ENCODE assay signal across 25 cellular contexts in the genomic region with DNA sequence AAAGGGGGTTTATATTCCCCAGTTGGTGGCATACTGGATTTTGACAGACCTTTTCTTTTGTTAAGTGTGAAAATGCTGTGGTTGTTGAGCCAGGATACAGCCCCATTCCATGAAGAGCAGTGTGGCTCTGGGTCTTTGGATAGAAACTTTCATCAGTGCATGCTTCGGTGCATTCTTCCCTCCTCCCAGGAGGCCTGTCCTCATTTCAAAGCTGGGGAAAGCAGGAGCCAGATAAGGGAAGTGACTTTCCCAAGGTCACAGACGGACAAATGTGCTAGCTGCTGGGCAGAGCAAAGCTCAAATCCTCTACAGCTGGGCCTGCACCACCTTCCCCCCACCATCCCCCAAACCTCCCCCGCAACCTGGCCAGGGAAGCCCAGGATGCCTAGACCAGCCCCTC.
"Had no signal": no experiment of that assay in that cellular context is flagged by ENCODE, and none has a peak within 500 bp of the region (broad histone marks: within the 10 kb centered on the region; RNA-seq: fewer than 3 reads in every experiment).

No MANE protein-coding gene starts in this region.

- H3K27ac Mint-ChIP-seq: activated B cell treated with CpG ODN at 0.5 μM for 24 hours; activated CD4-positive, alpha-beta T cell treated with anti-CD3 and anti-CD28 coated beads, Interleukin-2, amount 10 ng/mL, durations not matched to agents 24 days and 14 days; activated CD8-positive, alpha-beta memory T cell treated with anti-CD3 and anti-CD28 coated beads, Interleukin-2, amount 10 ng/mL, durations not matched to agents 7 days and 5 days; activated naive CD4-positive, alpha-beta T cell treated with anti-CD3 and anti-CD28 coated beads, Interleukin-2, amount 50 U/mL, for 24 hours; activated T-cell treated with anti-CD3 and anti-CD28 coated beads, Interleukin-2, amount 50 U/mL, for 24 hours; activated T-helper 1 cell treated with anti-CD3 and anti-CD28 coated beads, Interleukin-12 subunit alpha, Interleukin-12 subunit beta, Interleukin-2, Interleukin-4 antibody, amounts not matched to agents 30 ng/mL and 10 ng/mL and 1 ng/mL, durations not matched to agents 14 hours and 24 hours and 36 hours; T-helper 1 cell treated with Interleukin-12 subunit alpha and Interleukin-12 subunit beta and Interleukin-4 antibody, amounts not matched to agents 30 μg/mL and 1 μg/mL, for 36 hours had no signal

- H3K4me3 Mint-ChIP-seq: activated B cell treated with CpG ODN at 0.5 μM for 24 hours; activated CD4-positive, alpha-beta T cell treated with anti-CD3 and anti-CD28 coated beads, Interleukin-2, amount 10 ng/mL, durations not matched to agents 24 days and 14 days; activated CD8-positive, alpha-beta memory T cell treated with anti-CD3 and anti-CD28 coated beads, Interleukin-2, amount 10 ng/mL, durations not matched to agents 7 days and 5 days; activated naive CD4-positive, alpha-beta T cell treated with anti-CD3 and anti-CD28 coated beads, Interleukin-2, amount 50 U/mL, for 24 hours; activated T-cell treated with anti-CD3 and anti-CD28 coated beads, Interleukin-2, amount 50 U/mL, for 24 hours; activated T-helper 1 cell treated with anti-CD3 and anti-CD28 coated beads, Interleukin-12 subunit alpha, Interleukin-12 subunit beta, Interleukin-2, Interleukin-4 antibody, amounts not matched to agents 30 ng/mL and 10 ng/mL and 1 ng/mL, durations not matched to agents 14 hours and 24 hours and 36 hours; IgD-negative memory B cell; T-helper 1 cell treated with Interleukin-12 subunit alpha and Interleukin-12 subunit beta and Interleukin-4 antibody, amounts not matched to agents 30 μg/mL and 1 μg/mL, for 36 hours had no signal

- H3K36me3 ChIP-seq: ascending aorta, Peyer's patch had no signal

- ATAC-seq: activated CD8-positive, alpha-beta memory T cell treated with anti-CD3 and anti-CD28 coated beads, Interleukin-2, amount 10 ng/mL, durations not matched to agents 7 days and 5 days; body of pancreas had no signal

- H3K4me1 Mint-ChIP-seq: activated CD8-positive, alpha-beta memory T cell treated with anti-CD3 and anti-CD28 coated beads, Interleukin-2, amount 10 ng/mL, durations not matched to agents 7 days and 5 days; activated naive CD4-positive, alpha-beta T cell treated with anti-CD3 and anti-CD28 coated beads, Interleukin-2, amount 50 U/mL, for 24 hours had no signal

- H3K27me3 ChIP-seq: ascending aorta, body of pancreas, Peyer's patch had no signal

- H3K9me3 Mint-ChIP-seq: activated B cell treated with CpG ODN at 0.5 μM for 24 hours; activated CD4-positive, alpha-beta T cell treated with anti-CD3 and anti-CD28 coated beads, Interleukin-2, amount 10 ng/mL, durations not matched to agents 24 days and 14 days; activated naive CD4-positive, alpha-beta T cell treated with anti-CD3 and anti-CD28 coated beads, Interleukin-2, amount 50 U/mL, for 24 hours; activated T-cell treated with anti-CD3 and anti-CD28 coated beads, Interleukin-2, amount 50 U/mL, for 24 hours; activated T-helper 1 cell treated with anti-CD3 and anti-CD28 coated beads, Interleukin-12 subunit alpha, Interleukin-12 subunit beta, Interleukin-2, Interleukin-4 antibody, amounts not matched to agents 30 ng/mL and 10 ng/mL and 1 ng/mL, durations not matched to agents 14 hours and 24 hours and 36 hours; IgD-negative memory B cell; T-helper 1 cell treated with Interleukin-12 subunit alpha and Interleukin-12 subunit beta and Interleukin-4 antibody, amounts not matched to agents 30 μg/mL and 1 μg/mL, for 36 hours had no signal

- H3K27ac ChIP-seq: ascending aorta, body of pancreas, Peyer's patch, RWPE1 had no signal

- H3K9me3 ChIP-seq: ascending aorta, body of pancreas, Peyer's patch had no signal

- H3K4me1 ChIP-seq: ascending aorta, body of pancreas, Peyer's patch had no signal

- DNase-seq: activated B cell treated with CpG ODN at 0.5 μM for 24 hours; activated CD4-positive, alpha-beta T cell treated with anti-CD3 and anti-CD28 coated beads for 1 hour; activated CD4-positive, alpha-beta T cell treated with anti-CD3 and anti-CD28 coated beads, Interleukin-2, amount 10 ng/mL, durations not matched to agents 24 days and 14 days; activated CD8-positive, alpha-beta memory T cell treated with anti-CD3 and anti-CD28 coated beads, Interleukin-2, amount 10 ng/mL, durations not matched to agents 7 days and 5 days; activated effector memory CD4-positive, alpha-beta T cell treated with Interleukin-2 at 50 U/mL for 16 hours; activated naive CD4-positive, alpha-beta T cell; activated T-cell treated with anti-CD3 and anti-CD28 coated beads, Interleukin-2, amount 50 U/mL, for 24 hours; body of pancreas; KG1; NCI-H1092; NCI-H1417; NCI-H1930; NCI-H2171; NCI-H2227 treated with DMSO at 0.1 percent for 48 hours; NCI-H446 treated with DMSO at 0.1 percent for 48 hours; NCI-H524 treated with DMSO at 0.1 percent for 48 hours; NCI-H774; Peyer's patch; SHP77 treated with DMSO at 0.1 percent for 48 hours had no signal

- H3K4me3 ChIP-seq: ascending aorta, body of pancreas, Peyer's patch had no signal

- H3K27me3 Mint-ChIP-seq: activated B cell treated with CpG ODN at 0.5 μM for 24 hours had no signal

- H3K36me3 Mint-ChIP-seq: activated CD8-positive, alpha-beta memory T cell treated with anti-CD3 and anti-CD28 coated beads, Interleukin-2, amount 10 ng/mL, durations not matched to agents 7 days and 5 days; activated naive CD4-positive, alpha-beta T cell treated with anti-CD3 and anti-CD28 coated beads, Interleukin-2, amount 50 U/mL, for 24 hours; IgD-negative memory B cell had no signal
